In the genomic region with DNA sequence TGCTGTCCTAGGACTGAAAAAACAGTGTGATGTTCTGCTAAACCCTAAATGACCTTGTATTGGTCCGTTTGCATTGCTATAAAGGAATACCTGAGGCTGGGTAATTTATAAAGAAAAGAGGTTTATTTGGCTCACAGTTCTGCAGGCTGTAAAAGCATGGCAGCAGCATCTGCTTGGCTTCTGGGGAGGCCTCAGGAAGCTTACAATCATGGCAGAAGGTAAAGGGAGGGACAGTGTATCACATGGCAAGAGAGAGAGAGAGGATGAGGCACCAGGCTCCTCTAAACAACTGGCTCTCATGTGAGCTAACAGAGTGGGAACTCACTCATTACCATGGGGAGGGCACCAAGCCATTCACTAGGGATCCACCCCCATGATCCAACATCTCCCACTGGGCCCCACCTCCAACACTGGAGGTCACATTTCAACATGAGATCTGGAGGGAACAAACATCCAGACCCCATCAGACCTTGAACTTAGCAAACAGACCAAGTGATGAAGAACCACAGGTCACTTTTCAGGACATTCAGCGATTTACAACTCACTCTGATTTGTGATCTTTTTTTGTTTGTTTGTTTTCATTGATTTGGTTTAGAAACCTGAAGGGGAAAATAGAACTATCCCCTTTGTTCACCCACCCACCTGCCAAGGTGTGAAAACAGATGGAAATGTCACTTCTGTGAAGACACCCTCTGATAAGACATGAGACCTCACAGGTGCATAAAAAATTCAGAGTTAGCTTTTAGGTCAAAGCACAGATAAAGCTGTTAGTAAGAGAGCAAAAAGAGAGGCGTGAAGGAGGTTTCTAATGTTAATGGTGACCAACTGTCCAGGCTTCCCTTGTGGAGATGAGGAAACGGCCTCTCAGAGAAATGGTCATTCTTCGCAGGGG, we compare ENCODE assay signal across 1 cellular context.
TF ChIP-seq lines count a peak whose summit lies in the region.

No MANE protein-coding gene starts in this region.

TF ChIP-seq in HepG2, 621 proteins besides CTCF, POLR2A, EP300 and RAD21 (continued from another document):
- TF ChIP-seq, protein P1, sequence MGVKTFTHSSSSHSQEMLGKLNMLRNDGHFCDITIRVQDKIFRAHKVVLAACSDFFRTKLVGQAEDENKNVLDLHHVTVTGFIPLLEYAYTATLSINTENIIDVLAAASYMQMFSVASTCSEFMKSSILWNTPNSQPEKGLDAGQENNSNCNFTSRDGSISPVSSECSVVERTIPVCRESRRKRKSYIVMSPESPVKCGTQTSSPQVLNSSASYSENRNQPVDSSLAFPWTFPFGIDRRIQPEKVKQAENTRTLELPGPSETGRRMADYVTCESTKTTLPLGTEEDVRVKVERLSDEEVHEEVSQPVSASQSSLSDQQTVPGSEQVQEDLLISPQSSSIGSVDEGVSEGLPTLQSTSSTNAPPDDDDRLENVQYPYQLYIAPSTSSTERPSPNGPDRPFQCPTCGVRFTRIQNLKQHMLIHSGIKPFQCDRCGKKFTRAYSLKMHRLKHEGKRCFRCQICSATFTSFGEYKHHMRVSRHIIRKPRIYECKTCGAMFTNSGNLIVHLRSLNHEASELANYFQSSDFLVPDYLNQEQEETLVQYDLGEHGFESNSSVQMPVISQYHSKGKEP (CRISPR knock-in tag; IDR thresholded peaks at IDR 0.05), result no peak
- no peak for TF ChIP-seq ZFP1 (CRISPR knock-in tag; IDR thresholded peaks at IDR 0.05)
- no peak for TF ChIP-seq U2AF1 (optimal IDR thresholded peaks at IDR 0.05; ENCODE audit: low read depth, low read length)
- TF ChIP-seq, protein P2, sequence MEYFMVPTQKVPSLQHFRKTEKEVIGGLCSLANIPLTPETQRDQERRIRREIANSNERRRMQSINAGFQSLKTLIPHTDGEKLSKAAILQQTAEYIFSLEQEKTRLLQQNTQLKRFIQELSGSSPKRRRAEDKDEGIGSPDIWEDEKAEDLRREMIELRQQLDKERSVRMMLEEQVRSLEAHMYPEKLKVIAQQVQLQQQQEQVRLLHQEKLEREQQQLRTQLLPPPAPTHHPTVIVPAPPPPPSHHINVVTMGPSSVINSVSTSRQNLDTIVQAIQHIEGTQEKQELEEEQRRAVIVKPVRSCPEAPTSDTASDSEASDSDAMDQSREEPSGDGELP (IDR thresholded peaks at IDR 0.05; ENCODE audit: borderline replicate concordance, low read depth), result peak; percentile 39; the same call in 1 of the 2 replicates
- TF ChIP-seq MXD4 (CRISPR knock-in tag; IDR thresholded peaks at IDR 0.05), result no peak
- TF ChIP-seq HMG20B (CRISPR knock-in tag; conservative IDR thresholded peaks at IDR 0.05), result peak; percentile 77
- TF ChIP-seq TCF7 (IDR thresholded peaks at IDR 0.05; ENCODE audit: low read depth), result peak; percentile 72
- TF ChIP-seq ZNF879 (CRISPR knock-in tag; IDR thresholded peaks at IDR 0.05), result no peak
- TF ChIP-seq ZFP41 (CRISPR knock-in tag; IDR thresholded peaks at IDR 0.05; ENCODE audit: borderline replicate concordance), result no peak
- TF ChIP-seq, protein P3, sequence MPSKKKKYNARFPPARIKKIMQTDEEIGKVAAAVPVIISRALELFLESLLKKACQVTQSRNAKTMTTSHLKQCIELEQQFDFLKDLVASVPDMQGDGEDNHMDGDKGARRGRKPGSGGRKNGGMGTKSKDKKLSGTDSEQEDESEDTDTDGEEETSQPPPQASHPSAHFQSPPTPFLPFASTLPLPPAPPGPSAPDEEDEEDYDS (CRISPR knock-in tag; IDR thresholded peaks at IDR 0.05), result no peak; the same call in 1 of the 2 replicates
- TF ChIP-seq, protein P4, sequence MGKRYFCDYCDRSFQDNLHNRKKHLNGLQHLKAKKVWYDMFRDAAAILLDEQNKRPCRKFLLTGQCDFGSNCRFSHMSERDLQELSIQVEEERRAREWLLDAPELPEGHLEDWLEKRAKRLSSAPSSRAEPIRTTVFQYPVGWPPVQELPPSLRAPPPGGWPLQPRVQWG (CRISPR knock-in tag; IDR thresholded peaks at IDR 0.05; ENCODE audit: borderline replicate concordance, low read depth), result no peak
- TF ChIP-seq, protein P5, sequence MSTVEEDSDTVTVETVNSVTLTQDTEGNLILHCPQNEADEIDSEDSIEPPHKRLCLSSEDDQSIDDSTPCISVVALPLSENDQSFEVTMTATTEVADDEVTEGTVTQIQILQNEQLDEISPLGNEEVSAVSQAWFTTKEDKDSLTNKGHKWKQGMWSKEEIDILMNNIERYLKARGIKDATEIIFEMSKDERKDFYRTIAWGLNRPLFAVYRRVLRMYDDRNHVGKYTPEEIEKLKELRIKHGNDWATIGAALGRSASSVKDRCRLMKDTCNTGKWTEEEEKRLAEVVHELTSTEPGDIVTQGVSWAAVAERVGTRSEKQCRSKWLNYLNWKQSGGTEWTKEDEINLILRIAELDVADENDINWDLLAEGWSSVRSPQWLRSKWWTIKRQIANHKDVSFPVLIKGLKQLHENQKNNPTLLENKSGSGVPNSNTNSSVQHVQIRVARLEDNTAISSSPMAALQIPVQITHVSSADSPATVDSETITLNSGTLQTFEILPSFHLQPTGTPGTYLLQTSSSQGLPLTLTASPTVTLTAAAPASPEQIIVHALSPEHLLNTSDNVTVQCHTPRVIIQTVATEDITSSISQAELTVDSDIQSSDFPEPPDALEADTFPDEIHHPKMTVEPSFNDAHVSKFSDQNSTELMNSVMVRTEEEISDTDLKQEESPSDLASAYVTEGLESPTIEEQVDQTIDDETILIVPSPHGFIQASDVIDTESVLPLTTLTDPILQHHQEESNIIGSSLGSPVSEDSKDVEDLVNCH (CRISPR knock-in tag; IDR thresholded peaks at IDR 0.05), result no peak
- TF ChIP-seq, protein P6, sequence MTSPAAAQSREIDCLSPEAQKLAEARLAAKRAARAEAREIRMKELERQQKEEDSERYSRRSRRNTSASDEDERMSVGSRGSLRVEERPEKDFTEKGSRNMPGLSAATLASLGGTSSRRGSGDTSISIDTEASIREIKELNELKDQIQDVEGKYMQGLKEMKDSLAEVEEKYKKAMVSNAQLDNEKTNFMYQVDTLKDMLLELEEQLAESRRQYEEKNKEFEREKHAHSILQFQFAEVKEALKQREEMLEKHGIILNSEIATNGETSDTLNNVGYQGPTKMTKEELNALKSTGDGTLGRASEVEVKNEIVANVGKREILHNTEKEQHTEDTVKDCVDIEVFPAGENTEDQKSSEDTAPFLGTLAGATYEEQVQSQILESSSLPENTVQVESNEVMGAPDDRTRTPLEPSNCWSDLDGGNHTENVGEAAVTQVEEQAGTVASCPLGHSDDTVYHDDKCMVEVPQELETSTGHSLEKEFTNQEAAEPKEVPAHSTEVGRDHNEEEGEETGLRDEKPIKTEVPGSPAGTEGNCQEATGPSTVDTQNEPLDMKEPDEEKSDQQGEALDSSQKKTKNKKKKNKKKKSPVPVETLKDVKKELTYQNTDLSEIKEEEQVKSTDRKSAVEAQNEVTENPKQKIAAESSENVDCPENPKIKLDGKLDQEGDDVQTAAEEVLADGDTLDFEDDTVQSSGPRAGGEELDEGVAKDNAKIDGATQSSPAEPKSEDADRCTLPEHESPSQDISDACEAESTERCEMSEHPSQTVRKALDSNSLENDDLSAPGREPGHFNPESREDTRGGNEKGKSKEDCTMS (CRISPR knock-in tag; conservative IDR thresholded peaks at IDR 0.05), result no peak
- peak; percentile 67; the same call in 1 of the 2 replicates for TF ChIP-seq FOXK1 (CRISPR knock-in tag; IDR thresholded peaks at IDR 0.05; ENCODE audit: borderline replicate concordance, low read depth)
- no peak for TF ChIP-seq ZNF550 (CRISPR knock-in tag; IDR thresholded peaks at IDR 0.05; ENCODE audit: borderline replicate concordance)
- TF ChIP-seq ATM (IDR thresholded peaks at IDR 0.05; ENCODE audit: borderline replicate concordance), result no peak
- no peak for TF ChIP-seq TAF1 (CRISPR knock-in tag; IDR thresholded peaks at IDR 0.05)
- TF ChIP-seq DNMT1 (CRISPR knock-in tag; IDR thresholded peaks at IDR 0.05), result no peak
- peak; percentile 78; the same call in 1 of the 2 replicates for TF ChIP-seq KDM1A (CRISPR knock-in tag; IDR thresholded peaks at IDR 0.05)
- no peak for TF ChIP-seq ZNF326 (CRISPR knock-in tag; IDR thresholded peaks at IDR 0.05; ENCODE audit: borderline replicate concordance)
- TF ChIP-seq KAT2B (IDR thresholded peaks at IDR 0.05; ENCODE audit: borderline replicate concordance, low read depth, low read length), result no peak
- TF ChIP-seq ZNF124 (CRISPR knock-in tag; IDR thresholded peaks at IDR 0.05), result no peak
- TF ChIP-seq ZNF788 (CRISPR knock-in tag; IDR thresholded peaks at IDR 0.05; ENCODE audit: borderline replicate concordance), result peak; percentile 43; the same call in 1 of the 2 replicates
- peak; percentile 81 for TF ChIP-seq ZNF430 (CRISPR knock-in tag; IDR thresholded peaks at IDR 0.05)
- TF ChIP-seq, protein P7, sequence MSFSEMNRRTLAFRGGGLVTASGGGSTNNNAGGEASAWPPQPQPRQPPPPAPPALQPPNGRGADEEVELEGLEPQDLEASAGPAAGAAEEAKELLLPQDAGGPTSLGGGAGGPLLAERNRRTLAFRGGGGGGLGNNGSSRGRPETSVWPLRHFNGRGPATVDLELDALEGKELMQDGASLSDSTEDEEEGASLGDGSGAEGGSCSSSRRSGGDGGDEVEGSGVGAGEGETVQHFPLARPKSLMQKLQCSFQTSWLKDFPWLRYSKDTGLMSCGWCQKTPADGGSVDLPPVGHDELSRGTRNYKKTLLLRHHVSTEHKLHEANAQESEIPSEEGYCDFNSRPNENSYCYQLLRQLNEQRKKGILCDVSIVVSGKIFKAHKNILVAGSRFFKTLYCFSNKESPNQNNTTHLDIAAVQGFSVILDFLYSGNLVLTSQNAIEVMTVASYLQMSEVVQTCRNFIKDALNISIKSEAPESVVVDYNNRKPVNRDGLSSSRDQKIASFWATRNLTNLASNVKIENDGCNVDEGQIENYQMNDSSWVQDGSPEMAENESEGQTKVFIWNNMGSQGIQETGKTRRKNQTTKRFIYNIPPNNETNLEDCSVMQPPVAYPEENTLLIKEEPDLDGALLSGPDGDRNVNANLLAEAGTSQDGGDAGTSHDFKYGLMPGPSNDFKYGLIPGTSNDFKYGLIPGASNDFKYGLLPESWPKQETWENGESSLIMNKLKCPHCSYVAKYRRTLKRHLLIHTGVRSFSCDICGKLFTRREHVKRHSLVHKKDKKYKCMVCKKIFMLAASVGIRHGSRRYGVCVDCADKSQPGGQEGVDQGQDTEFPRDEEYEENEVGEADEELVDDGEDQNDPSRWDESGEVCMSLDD (CRISPR knock-in tag; IDR thresholded peaks at IDR 0.05; ENCODE audit: borderline replicate concordance), result no peak
- TF ChIP-seq FLYWCH1 (CRISPR knock-in tag; IDR thresholded peaks at IDR 0.05), result no peak
- no peak for TF ChIP-seq ZNF207 (IDR thresholded peaks at IDR 0.05; ENCODE audit: borderline replicate concordance)
- TF ChIP-seq ZNF567 (CRISPR knock-in tag; IDR thresholded peaks at IDR 0.05; ENCODE audit: borderline replicate concordance), result no peak
- no peak for TF ChIP-seq ZNF703 (CRISPR knock-in tag; IDR thresholded peaks at IDR 0.05; ENCODE audit: borderline replicate concordance)
- TF ChIP-seq, protein P8, sequence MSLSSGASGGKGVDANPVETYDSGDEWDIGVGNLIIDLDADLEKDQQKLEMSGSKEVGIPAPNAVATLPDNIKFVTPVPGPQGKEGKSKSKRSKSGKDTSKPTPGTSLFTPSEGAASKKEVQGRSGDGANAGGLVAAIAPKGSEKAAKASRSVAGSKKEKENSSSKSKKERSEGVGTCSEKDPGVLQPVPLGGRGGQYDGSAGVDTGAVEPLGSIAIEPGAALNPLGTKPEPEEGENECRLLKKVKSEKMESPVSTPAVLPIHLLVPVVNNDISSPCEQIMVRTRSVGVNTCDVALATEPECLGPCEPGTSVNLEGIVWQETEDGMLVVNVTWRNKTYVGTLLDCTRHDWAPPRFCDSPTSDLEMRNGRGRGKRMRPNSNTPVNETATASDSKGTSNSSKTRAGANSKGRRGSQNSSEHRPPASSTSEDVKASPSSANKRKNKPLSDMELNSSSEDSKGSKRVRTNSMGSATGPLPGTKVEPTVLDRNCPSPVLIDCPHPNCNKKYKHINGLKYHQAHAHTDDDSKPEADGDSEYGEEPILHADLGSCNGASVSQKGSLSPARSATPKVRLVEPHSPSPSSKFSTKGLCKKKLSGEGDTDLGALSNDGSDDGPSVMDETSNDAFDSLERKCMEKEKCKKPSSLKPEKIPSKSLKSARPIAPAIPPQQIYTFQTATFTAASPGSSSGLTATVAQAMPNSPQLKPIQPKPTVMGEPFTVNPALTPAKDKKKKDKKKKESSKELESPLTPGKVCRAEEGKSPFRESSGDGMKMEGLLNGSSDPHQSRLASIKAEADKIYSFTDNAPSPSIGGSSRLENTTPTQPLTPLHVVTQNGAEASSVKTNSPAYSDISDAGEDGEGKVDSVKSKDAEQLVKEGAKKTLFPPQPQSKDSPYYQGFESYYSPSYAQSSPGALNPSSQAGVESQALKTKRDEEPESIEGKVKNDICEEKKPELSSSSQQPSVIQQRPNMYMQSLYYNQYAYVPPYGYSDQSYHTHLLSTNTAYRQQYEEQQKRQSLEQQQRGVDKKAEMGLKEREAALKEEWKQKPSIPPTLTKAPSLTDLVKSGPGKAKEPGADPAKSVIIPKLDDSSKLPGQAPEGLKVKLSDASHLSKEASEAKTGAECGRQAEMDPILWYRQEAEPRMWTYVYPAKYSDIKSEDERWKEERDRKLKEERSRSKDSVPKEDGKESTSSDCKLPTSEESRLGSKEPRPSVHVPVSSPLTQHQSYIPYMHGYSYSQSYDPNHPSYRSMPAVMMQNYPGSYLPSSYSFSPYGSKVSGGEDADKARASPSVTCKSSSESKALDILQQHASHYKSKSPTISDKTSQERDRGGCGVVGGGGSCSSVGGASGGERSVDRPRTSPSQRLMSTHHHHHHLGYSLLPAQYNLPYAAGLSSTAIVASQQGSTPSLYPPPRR (CRISPR knock-in tag; IDR thresholded peaks at IDR 0.05; ENCODE audit: borderline replicate concordance), result peak; percentile 88
- TF ChIP-seq, protein P9, sequence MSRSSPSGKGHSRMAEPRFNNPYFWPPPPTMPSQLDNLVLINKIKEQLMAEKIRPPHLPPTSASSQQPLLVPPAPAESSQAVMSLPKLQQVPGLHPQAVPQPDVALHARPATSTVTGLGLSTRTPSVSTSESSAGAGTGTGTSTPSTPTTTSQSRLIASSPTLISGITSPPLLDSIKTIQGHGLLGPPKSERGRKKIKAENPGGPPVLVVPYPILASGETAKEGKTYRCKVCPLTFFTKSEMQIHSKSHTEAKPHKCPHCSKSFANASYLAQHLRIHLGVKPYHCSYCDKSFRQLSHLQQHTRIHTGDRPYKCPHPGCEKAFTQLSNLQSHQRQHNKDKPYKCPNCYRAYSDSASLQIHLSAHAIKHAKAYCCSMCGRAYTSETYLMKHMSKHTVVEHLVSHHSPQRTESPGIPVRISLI (CRISPR knock-in tag; IDR thresholded peaks at IDR 0.05; ENCODE audit: borderline replicate concordance), result no peak; the same call in 1 of the 2 replicates
- no peak for TF ChIP-seq FOXM1 (CRISPR knock-in tag; IDR thresholded peaks at IDR 0.05)
- no peak for TF ChIP-seq RBAK (CRISPR knock-in tag; IDR thresholded peaks at IDR 0.05)
- TF ChIP-seq, protein P10, sequence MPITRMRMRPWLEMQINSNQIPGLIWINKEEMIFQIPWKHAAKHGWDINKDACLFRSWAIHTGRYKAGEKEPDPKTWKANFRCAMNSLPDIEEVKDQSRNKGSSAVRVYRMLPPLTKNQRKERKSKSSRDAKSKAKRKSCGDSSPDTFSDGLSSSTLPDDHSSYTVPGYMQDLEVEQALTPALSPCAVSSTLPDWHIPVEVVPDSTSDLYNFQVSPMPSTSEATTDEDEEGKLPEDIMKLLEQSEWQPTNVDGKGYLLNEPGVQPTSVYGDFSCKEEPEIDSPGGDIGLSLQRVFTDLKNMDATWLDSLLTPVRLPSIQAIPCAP (CRISPR knock-in tag; IDR thresholded peaks at IDR 0.05; ENCODE audit: low read depth), result no peak
- TF ChIP-seq CHCHD3 (CRISPR knock-in tag; IDR thresholded peaks at IDR 0.05), result no peak
- TF ChIP-seq ZMYM2 (CRISPR knock-in tag; IDR thresholded peaks at IDR 0.05), result peak; percentile 85
- no peak; the same call in 1 of the 2 replicates for TF ChIP-seq ZNF569 (CRISPR knock-in tag; IDR thresholded peaks at IDR 0.05; ENCODE audit: borderline replicate concordance)
- peak; percentile 60; the same call in 1 of the 2 replicates for TF ChIP-seq MIER3 (CRISPR knock-in tag; IDR thresholded peaks at IDR 0.05; ENCODE audit: borderline replicate concordance)
- TF ChIP-seq AGO1 (IDR thresholded peaks at IDR 0.05; ENCODE audit: low read depth, low read length, poor library complexity, severe bottlenecking), result no peak
- TF ChIP-seq YEATS4 (CRISPR knock-in tag; IDR thresholded peaks at IDR 0.05; ENCODE audit: borderline replicate concordance), result no peak
